In the genomic region with DNA sequence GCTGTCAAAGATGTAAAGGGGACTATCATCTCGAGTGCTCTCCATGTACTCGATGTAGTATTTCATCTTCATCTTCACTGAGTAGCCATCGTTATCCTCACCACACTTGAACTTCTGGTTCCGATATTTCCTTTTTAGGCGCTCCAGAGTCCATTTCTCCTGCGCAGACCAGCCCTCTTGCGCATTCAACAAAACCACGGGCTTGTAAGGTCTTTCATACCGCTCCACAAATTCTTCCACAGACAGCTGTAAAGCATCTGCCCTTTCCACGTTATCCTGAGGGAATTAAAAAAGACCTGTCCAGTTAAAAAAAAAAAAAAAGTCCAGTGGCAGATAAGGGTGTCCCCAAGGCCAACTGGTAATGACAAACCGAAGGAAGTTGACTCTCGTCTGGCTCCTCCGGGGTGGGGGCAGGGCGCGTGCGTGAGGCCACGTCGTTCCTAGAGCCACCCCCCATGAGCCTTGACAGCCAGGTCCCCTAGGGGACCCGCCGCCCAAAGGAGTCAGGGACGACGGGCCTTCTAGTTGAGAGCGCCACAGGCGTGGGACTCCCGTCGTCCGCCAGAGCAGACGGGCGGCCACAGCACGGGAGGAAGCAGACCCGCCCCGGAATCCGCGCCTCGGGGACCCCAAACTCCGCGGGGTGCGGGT, we compare ENCODE assay signal across 8 cellular contexts. TPM values are rescaled to one million over a fixed set of nuclear protein-coding genes. Genes with fewer than 3 reads are reported as not detected.
DNase-seq lines count a peak whose midpoint lies in the region; ATAC-seq, FAIRE-seq and TF ChIP-seq lines count a peak whose summit lies in the region.

No MANE protein-coding gene starts in this region.

- TF ChIP-seq POLR2A in breast epithelium (IDR thresholded peaks at IDR 0.05): no peak

- H3K9me3 ChIP-seq in HUES64 (ENCODE audit: insufficient read depth, low read depth, low read length): no peaks in the 10 kb centered on the region
- H3K9me3 ChIP-seq in WERI-Rb-1 (ENCODE audit: severe bottlenecking): no peaks in the 10 kb centered on the region
- H3K9me3 ChIP-seq in breast epithelium: no peaks in the 10 kb centered on the region
- no peaks in the 10 kb centered on the region for H3K9me3 ChIP-seq in kidney (ENCODE audit: control insufficient read depth in 1 of 2, low read length in 2 of 2)

- TF ChIP-seq CTCF in WERI-Rb-1 (IDR thresholded peaks at IDR 0.05; ENCODE audit: low read depth, low read length) (no peak), breast epithelium (IDR thresholded peaks at IDR 0.05) (no peak), kidney (IDR thresholded peaks at IDR 0.05; ENCODE audit: borderline replicate concordance, extremely low read depth, insufficient read depth) (no peak)

- intact Hi-C loops in breast epithelium (cut with DNase I; ENCODE audit: low total_unique reads) (no loop called here), kidney (cut with DNase I) (no loop called here)

- H3K27me3 ChIP-seq in HUES64 (ENCODE audit: insufficient read depth, low read length): no peaks in the 10 kb centered on the region
- H3K27me3 ChIP-seq in WERI-Rb-1 (ENCODE audit: insufficient read depth, low read depth, severe bottlenecking): no peaks in the 10 kb centered on the region
- H3K27me3 ChIP-seq in breast epithelium: no peaks in the 10 kb centered on the region

- peaks cover 11% of the 10 kb centered on the region for H3K4me1 ChIP-seq in HUES64 (ENCODE audit: insufficient read depth, low read length)
- H3K4me1 ChIP-seq in breast epithelium: peaks cover 0 to 4% of the 10 kb centered on the region in 2 donors
- H3K4me1 ChIP-seq in kidney (ENCODE audit: control insufficient read depth in 1 of 2, insufficient read depth in 1 of 2, low read depth in 1 of 2, low read length in 2 of 2): peaks cover 12 to 15% of the 10 kb centered on the region in 2 donors

- DNase-seq in COR-L47 (lab: John Stamatoyannopoulos, UW) (peak; percentile 39), WERI-Rb-1 (peak; percentile 74), breast epithelium (ENCODE audit: low spot score in 2 of 2) (peak; percentile 70 to 75), kidney (peak; percentile 93), occipital lobe (lab: John Stamatoyannopoulos, UW) (no peak)
- peak; percentile 77 for DNase-seq in stimulated activated CD4-positive, alpha-beta T cell treated with anti-CD3 and anti-CD28 coated beads, Interleukin-1b, Interleukin-23, amount 100 ng/mL, for 48 hours

- peak; percentile 20 for ATAC-seq in GM21367 (IDR thresholded peaks at IDR 0.05; ENCODE audit: unreplicated experiment)

- WGBS in HUES64: 16% methylated on average over 38 of the region's 38 CpGs

- H3K36me3 ChIP-seq in HUES64 (ENCODE audit: insufficient read depth, low read length) (peaks cover 40% of the 10 kb centered on the region), WERI-Rb-1 (peaks cover 67% of the 10 kb centered on the region), breast epithelium (peaks cover under 1% of the 10 kb centered on the region), kidney (ENCODE audit: control insufficient read depth in 1 of 2, insufficient read depth in 2 of 2, low read length in 2 of 2) (peaks cover 15 to 26% of the 10 kb centered on the region in 2 donors)

- FAIRE-seq in kidney (lab: Jason Lieb, UNC): no peak

- H3K4me3 ChIP-seq in HUES64 (ENCODE audit: low read length) (peak overlapping the region; percentile 92), WERI-Rb-1 (ENCODE audit: low read depth, low read length) (peak overlapping the region; percentile 94), breast epithelium (peak overlapping the region; percentile 73 to 99 (median 94)), kidney (ENCODE audit: low read length in 2 of 2) (peak overlapping the region; percentile 81 to 83)

- peak overlapping the region; percentile 94 for H3K27ac ChIP-seq in HUES64 (ENCODE audit: low read depth, low read length)
- H3K27ac ChIP-seq in WERI-Rb-1: peak overlapping the region; percentile 95
- peak overlapping the region; percentile 99 to 100 for H3K27ac ChIP-seq in breast epithelium
- H3K27ac ChIP-seq in kidney (ENCODE audit: low read depth in 2 of 2, low read length in 2 of 2): peak overlapping the region; percentile 99

- H3K9ac ChIP-seq in HUES64 (ENCODE audit: low read depth, low read length) (peak overlapping the region; percentile 73), kidney (ENCODE audit: low read length in 2 of 2) (peak overlapping the region; percentile 85 to 95)

RNA-seq across cellular contexts. Expression of a gene that starts 0.7 kb away (rescaled TPM):
- polyA plus RNA-seq in HUES64 (2013, experiment 1 of 2): 11.5 TPM
- polyA plus RNA-seq in HUES64 (2013, experiment 2 of 2): 10.5 TPM
- 10 to 100 TPM; 13.1 to 34.1 (median 25.6) TPM for total RNA-seq in breast epithelium
- 23.6 TPM for total RNA-seq in kidney
- 34.3 TPM for polyA plus RNA-seq in kidney (ENCODE audit: insufficient read depth, low read depth, low replicate concordance)
- total RNA-seq in occipital lobe: 20.0 TPM

RNA-seq across cellular contexts. Expression of a gene that starts 0.9 kb away (rescaled TPM):
- 23.4 TPM for polyA plus RNA-seq in HUES64 (2013, experiment 1 of 2)
- 31.4 TPM for polyA plus RNA-seq in HUES64 (2013, experiment 2 of 2)
- 10 to 100 TPM; 25.6 to 47.7 (median 28.5) TPM for total RNA-seq in breast epithelium
- 38.2 TPM for total RNA-seq in kidney
- polyA plus RNA-seq in kidney (ENCODE audit: insufficient read depth, low read depth, low replicate concordance): 53.0 TPM
- 17.8 TPM for total RNA-seq in occipital lobe

RNA-seq across cellular contexts. Expression of a gene that starts 11.4 kb away (rescaled TPM):
- 413 TPM for polyA plus RNA-seq in HUES64 (2013, experiment 1 of 2)
- 341 TPM for polyA plus RNA-seq in HUES64 (2013, experiment 2 of 2)
- total RNA-seq in breast epithelium (100 to 1,000 TPM; 143 to 247 (median 244) TPM), kidney (155 TPM), occipital lobe (87.7 TPM)
- polyA plus RNA-seq in kidney (ENCODE audit: insufficient read depth, low read depth, low replicate concordance): 129 TPM

RNA-seq across cellular contexts. Expression of a gene that starts 12.2 kb away (rescaled TPM):
- 14.2 TPM for polyA plus RNA-seq in HUES64 (2013, experiment 1 of 2)
- 13.1 TPM for polyA plus RNA-seq in HUES64 (2013, experiment 2 of 2)
- total RNA-seq in breast epithelium: 10 to 100 TPM; 20.6 to 42.6 (median 23.6) TPM
- total RNA-seq in kidney: 22.6 TPM
- 12.5 TPM for polyA plus RNA-seq in kidney (ENCODE audit: insufficient read depth, low read depth, low replicate concordance)
- total RNA-seq in occipital lobe: 61.3 TPM

RNA-seq across cellular contexts. Expression of a gene that starts 14.9 kb away (rescaled TPM):
- polyA plus RNA-seq in HUES64 (2013, experiment 1 of 2): 15.6 TPM
- 19.8 TPM for polyA plus RNA-seq in HUES64 (2013, experiment 2 of 2)
- total RNA-seq in breast epithelium (100 to 1,000 TPM; 106 to 242 (median 113) TPM), kidney (130 TPM), occipital lobe (34.6 TPM)
- polyA plus RNA-seq in kidney (ENCODE audit: insufficient read depth, low read depth, low replicate concordance): 72.4 TPM
